Comparison of ENCODE assay signal across 7 cellular contexts in the genomic region with DNA sequence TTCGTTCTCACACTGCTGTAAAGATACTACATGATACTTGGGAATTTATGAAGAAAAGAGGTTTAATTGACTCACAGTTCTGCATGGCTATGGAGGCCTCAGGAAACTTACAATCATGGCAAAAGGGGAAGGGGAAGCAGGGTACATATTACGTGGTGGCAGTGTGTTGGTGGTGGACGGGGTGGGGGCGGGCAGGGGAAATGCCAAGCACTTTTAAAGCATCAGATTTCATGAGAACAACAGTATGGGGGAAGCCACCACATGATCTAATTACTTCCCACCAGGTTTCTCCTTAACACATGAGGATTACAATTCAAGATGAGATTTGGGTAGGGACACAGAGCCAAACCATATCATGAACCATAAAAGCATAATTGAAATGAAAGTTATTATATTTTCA.
"Had no signal": no experiment of that assay in that cellular context is flagged by ENCODE, and none has a peak within 500 bp of the region (broad histone marks: within the 10 kb centered on the region; RNA-seq: fewer than 3 reads in every experiment).

No MANE protein-coding gene starts in this region.

- H3K9me3 ChIP-seq: HAP-1 had no signal

- DNase-seq: GOT3, H7, IMR-90 had no signal

- H3K4me1 ChIP-seq: HAP-1 had no signal

- H3K27ac ChIP-seq: GM23248 had no signal

- H3K9ac ChIP-seq: GM23248 had no signal

- H3K36me3 ChIP-seq: HAP-1 had no signal

- FAIRE-seq: HTR-8/SVneo, K562 had no signal

- H3K4me3 ChIP-seq: GM23248, HAP-1, K562 had no signal
